ENCODE assay signal across 1 cellular context in genomic region chr3:108897883-108898282, GRCh38.
TF ChIP-seq lines count a peak whose summit lies in the region.

No MANE protein-coding gene starts in this region.

TF ChIP-seq in GM12878, 131 proteins besides CTCF, POLR2A, EP300 and RAD21 (continued from another document):
- TF ChIP-seq ZBTB40 (IDR thresholded peaks at IDR 0.05; ENCODE audit: borderline replicate concordance) (no peak), ASH2L (IDR thresholded peaks at IDR 0.05; ENCODE audit: borderline replicate concordance, low read depth) (no peak), RBBP5 (conservative IDR thresholded peaks at IDR 0.05) (no peak), USF1 (IDR thresholded peaks at IDR 0.05; ENCODE audit: borderline replicate concordance, extremely low read length, insufficient read depth, low read depth, low read length) (no peak), STAT3 (IDR thresholded peaks at IDR 0.05; ENCODE audit: low read depth, low read length) (no peak), TARDBP (IDR thresholded peaks at IDR 0.05; ENCODE audit: borderline replicate concordance) (no peak), BACH1 (IDR thresholded peaks at IDR 0.05; ENCODE audit: borderline replicate concordance) (no peak), NBN (IDR thresholded peaks at IDR 0.05) (no peak), CEBPB (IDR thresholded peaks at IDR 0.05; ENCODE audit: borderline replicate concordance in 1 of 2, low read depth in 2 of 2, low read length in 2 of 2) (no peak), PBX3 (IDR thresholded peaks at IDR 0.05; ENCODE audit: insufficient replicate concordance, low read depth, low read length) (no peak), IRF3 (IDR thresholded peaks at IDR 0.05) (no peak), FOXM1 (IDR thresholded peaks at IDR 0.05; ENCODE audit: low read depth, low read length) (no peak)
TF ChIP-seq in GM12878: peak in this region for 0.
